ENCODE assay signal across 10 cellular contexts in the genomic region with DNA sequence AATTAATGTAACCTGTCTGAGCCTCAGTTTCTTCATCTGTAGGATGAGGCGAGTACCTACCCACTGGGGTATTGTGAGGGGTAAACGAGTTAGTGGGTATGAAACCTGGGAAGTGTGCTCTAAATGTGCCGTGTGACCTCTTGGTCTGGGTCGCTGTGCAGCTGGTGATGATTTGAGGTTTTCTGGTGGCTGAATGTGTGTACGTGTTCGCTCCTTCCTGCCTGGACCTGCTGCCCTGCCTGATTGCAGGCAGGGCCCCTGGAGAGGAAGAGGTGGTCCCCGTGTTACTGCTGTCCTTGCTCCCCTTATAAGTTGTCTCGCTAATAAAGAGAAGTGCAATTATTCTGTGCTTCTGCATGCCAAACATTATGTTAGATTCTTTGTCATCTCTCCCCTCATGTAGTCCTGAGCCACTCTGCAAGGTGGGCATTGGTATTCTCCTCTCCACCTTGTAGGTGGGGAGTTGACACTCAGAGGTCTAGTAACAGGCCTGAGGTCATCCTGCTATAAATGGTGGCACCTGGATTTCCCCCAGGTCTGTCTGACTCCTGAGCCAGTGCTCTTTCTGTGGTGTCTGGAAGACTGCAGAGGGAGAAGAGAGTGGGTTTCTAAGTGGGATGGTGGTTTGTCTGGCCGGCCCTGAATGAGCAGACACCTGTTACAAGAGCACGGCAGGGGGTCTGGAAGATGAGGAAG. TPM values are rescaled to one million over a fixed set of nuclear protein-coding genes. Genes with fewer than 3 reads are reported as not detected.
A peak's percentile ranks its signal among the peaks of the same experiment; 100 is the strongest.
DNase-seq lines count a peak whose midpoint lies in the region; ATAC-seq and TF ChIP-seq lines count a peak whose summit lies in the region.
"Had no signal": no experiment of that assay in that cellular context is flagged by ENCODE, and none has a peak within 500 bp of the region (broad histone marks: within the 10 kb centered on the region; RNA-seq: fewer than 3 reads in every experiment).

No MANE protein-coding gene starts in this region.

- no peak overlapping the region for H3K4me3 ChIP-seq in CD4-positive, CD25-positive, alpha-beta regulatory T cell (ENCODE audit: low read depth, low read length)
- no peak overlapping the region for H3K4me3 ChIP-seq in endodermal cell (ENCODE audit: low read length)
- H3K4me3 ChIP-seq: ovary had no signal

- H3K4me1 Mint-ChIP-seq in CD4-positive, CD25-positive, alpha-beta regulatory T cell, result peaks cover 0 to 8% (median 3%) of the 10 kb centered on the region in 4 donors
- peaks cover 78% of the 10 kb centered on the region for H3K4me1 Mint-ChIP-seq in endodermal cell

- no peak overlapping the region for H3K9ac ChIP-seq in endodermal cell (ENCODE audit: extremely low read depth, low read length, poor library complexity, severe bottlenecking)

- H3K9me3 ChIP-seq in CD4-positive, CD25-positive, alpha-beta regulatory T cell (ENCODE audit: control insufficient read depth in 2 of 2, low read length in 2 of 2), result no peaks in the 10 kb centered on the region
- no peaks in the 10 kb centered on the region for H3K9me3 ChIP-seq in endodermal cell (ENCODE audit: control insufficient read depth, low read length)
- H3K9me3 ChIP-seq: ovary had no signal

- 88 to 92% methylated on average over 4 to 10 of the region's 10 CpGs for WGBS in endodermal cell (ENCODE audit: insufficient coverage in 1 of 2, insufficient read length in 1 of 2), 2 experiments

- no peaks in the 10 kb centered on the region for H3K36me3 ChIP-seq in CD4-positive, CD25-positive, alpha-beta regulatory T cell (ENCODE audit: control insufficient read depth, insufficient read depth, low read length)
- H3K36me3 ChIP-seq in endodermal cell (ENCODE audit: control insufficient read depth, insufficient read depth, low read length), result no peaks in the 10 kb centered on the region
- H3K36me3 ChIP-seq: ovary had no signal

- H3K4me1 ChIP-seq in CD4-positive, CD25-positive, alpha-beta regulatory T cell (ENCODE audit: control insufficient read depth, insufficient read depth, low read length, poor library complexity, severe bottlenecking), result no peaks in the 10 kb centered on the region
- peaks cover 32% of the 10 kb centered on the region for H3K4me1 ChIP-seq in endodermal cell (ENCODE audit: control insufficient read depth, insufficient read depth, low read length)

- H3K27ac Mint-ChIP-seq in CD4-positive, CD25-positive, alpha-beta regulatory T cell, result peak overlapping the region in 2 of 3 donors; percentile 11 to 46
- peak overlapping the region; percentile 74 for H3K27ac Mint-ChIP-seq in endodermal cell

- no peak overlapping the region for H3K27ac ChIP-seq in CD4-positive, CD25-positive, alpha-beta regulatory T cell (ENCODE audit: insufficient read depth, low read length, poor library complexity, severe bottlenecking)
- H3K27ac ChIP-seq in endodermal cell (ENCODE audit: low read depth, low read length), result no peak overlapping the region

- H3K4me3 Mint-ChIP-seq in CD4-positive, CD25-positive, alpha-beta regulatory T cell, result no peak overlapping the region
- no peak overlapping the region for H3K4me3 Mint-ChIP-seq in endodermal cell

- no peak for ATAC-seq in CD4-positive, CD25-positive, alpha-beta regulatory T cell (ENCODE audit: low read depth in 2 of 2)
- ATAC-seq in GM19455 (IDR thresholded peaks at IDR 0.05; ENCODE audit: unreplicated experiment), result peak; percentile 74
- ATAC-seq in HG03442 (IDR thresholded peaks at IDR 0.05; ENCODE audit: unreplicated experiment), result peak; percentile 81
- no peak for ATAC-seq in HG03439 (IDR thresholded peaks at IDR 0.05; ENCODE audit: unreplicated experiment)

- H3K36me3 Mint-ChIP-seq in CD4-positive, CD25-positive, alpha-beta regulatory T cell, result peaks cover 3% of the 10 kb centered on the region
- peaks cover 2% of the 10 kb centered on the region for H3K36me3 Mint-ChIP-seq in endodermal cell (ENCODE audit: low read depth)

- DNase-seq in CD4-positive, CD25-positive, alpha-beta regulatory T cell, result no peak
- DNase-seq in endodermal cell (peak; percentile 35), NK-92 (lab: John Stamatoyannopoulos, UW; ENCODE audit: unreplicated experiment) (no peak), anterior cingulate cortex (lab: John Stamatoyannopoulos, UW) (no peak), GOT3 (lab: John Stamatoyannopoulos, UW) (no peak)
- DNase-seq: activated CD4-positive, alpha-beta T cell treated with anti-CD3 and anti-CD28 coated beads, Interleukin-2, amount 50 U/mL, for 1 hour had no signal

- no peak for TF ChIP-seq CTCF in endodermal cell (conservative IDR thresholded peaks at IDR 0.05)

- H3K27me3 ChIP-seq in CD4-positive, CD25-positive, alpha-beta regulatory T cell (ENCODE audit: control insufficient read depth, insufficient read depth, low read length), result no peaks in the 10 kb centered on the region
- no peaks in the 10 kb centered on the region for H3K27me3 ChIP-seq in endodermal cell (ENCODE audit: control insufficient read depth, insufficient read depth, low read length, poor library complexity, severe bottlenecking)
- H3K27me3 ChIP-seq: ovary had no signal

- no peaks in the 10 kb centered on the region for H3K27me3 Mint-ChIP-seq in CD4-positive, CD25-positive, alpha-beta regulatory T cell
- H3K27me3 Mint-ChIP-seq in endodermal cell (ENCODE audit: insufficient read depth), result no peaks in the 10 kb centered on the region

- H3K9me3 Mint-ChIP-seq in CD4-positive, CD25-positive, alpha-beta regulatory T cell, result peaks cover 0 to 2% (median 0%) of the 10 kb centered on the region in 7 donors
- H3K9me3 Mint-ChIP-seq in endodermal cell, result no peaks in the 10 kb centered on the region

RNA-seq across cellular contexts. Expression of a gene that starts 15.7 kb away (rescaled TPM):
- total RNA-seq in CD4-positive, CD25-positive, alpha-beta regulatory T cell, result 1.3 TPM
- 1 to 10 TPM in 3 of 4 donors, under 1 TPM in 1; 0.92 to 2.6 (median 1.4) TPM for polyA plus RNA-seq in CD4-positive, CD25-positive, alpha-beta regulatory T cell
- 10 to 100 TPM; 57.5 to 68.3 TPM for total RNA-seq in endodermal cell
- polyA plus RNA-seq in endodermal cell (2013, experiment 1 of 2), result 28.6 TPM
- polyA plus RNA-seq in endodermal cell (2013, experiment 2 of 2), result 31.1 TPM

RNA-seq across cellular contexts. Expression of a gene that starts 55.0 kb away (rescaled TPM):
- not detected for total RNA-seq in CD4-positive, CD25-positive, alpha-beta regulatory T cell
- polyA plus RNA-seq in CD4-positive, CD25-positive, alpha-beta regulatory T cell, result under 1 TPM in 1 of 4 donors, not detected in 3; 0.50 TPM
- 10 to 100 TPM; 37.3 to 45.8 TPM for total RNA-seq in endodermal cell
- polyA plus RNA-seq in endodermal cell (2013, experiment 1 of 2), result 76.1 TPM
- polyA plus RNA-seq in endodermal cell (2013, experiment 2 of 2), result 68.4 TPM

Comparison
In these comparisons a context has a peak if more than half of its experiments do, and no peak if none do; other contexts are left out.
1. ATAC-seq: peak in GM19455 (single experiment) and HG03442 (single experiment); none in CD4-positive, CD25-positive, alpha-beta regulatory T cell (0 of 2) and HG03439 (single experiment).
2. RNA of a gene that starts 15.7 kb away (total RNA-seq): 57.5 to 68.3 TPM in endodermal cell; 1.3 TPM in CD4-positive, CD25-positive, alpha-beta regulatory T cell (single experiment); every median in the first group is over 10 times any median in the second.
3. RNA of a gene that starts 55.0 kb away (total RNA-seq): 37.3 to 45.8 TPM in endodermal cell; not detected in CD4-positive, CD25-positive, alpha-beta regulatory T cell (single experiment); every median in the first group is over 10 times any median in the second.